In the genomic region with DNA sequence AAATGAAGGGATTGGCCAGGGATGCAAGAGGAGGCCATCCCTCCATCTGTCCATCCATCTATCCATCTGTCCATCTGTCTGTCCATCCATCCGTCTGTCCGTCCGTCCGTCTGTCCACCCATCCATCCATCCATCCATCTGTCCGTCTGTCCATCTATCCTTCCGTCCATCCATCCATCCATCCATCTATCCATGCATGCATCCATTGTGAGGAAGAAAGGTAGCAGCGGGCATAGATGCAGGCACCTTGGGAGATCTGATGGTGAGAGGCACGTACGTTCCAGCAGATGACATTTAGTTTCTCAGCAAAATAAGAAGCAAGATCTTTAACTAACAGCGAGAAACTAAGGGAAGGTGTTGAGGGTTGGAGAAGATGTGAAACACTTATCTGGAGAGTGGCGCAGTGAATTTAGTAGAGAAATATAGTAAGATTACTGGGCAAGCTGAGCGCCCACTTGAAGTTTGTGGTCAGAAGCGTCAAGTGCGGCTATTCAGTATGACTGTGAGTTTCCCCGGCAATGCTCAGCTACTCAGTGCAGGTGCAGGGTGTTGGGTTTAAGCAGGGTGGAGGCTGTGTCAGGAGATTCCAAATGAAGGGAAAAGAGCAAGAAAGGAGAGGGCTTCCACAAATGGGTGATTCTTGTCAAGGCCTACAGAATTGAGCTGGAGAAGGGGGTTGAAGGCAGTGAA, we compare ENCODE assay signal across 12 cellular contexts. TPM values are rescaled to one million over a fixed set of nuclear protein-coding genes. Genes with fewer than 3 reads are reported as not detected.
A peak's percentile ranks its signal among the peaks of the same experiment; 100 is the strongest.
DNase-seq lines count a peak whose midpoint lies in the region; ATAC-seq and TF ChIP-seq lines count a peak whose summit lies in the region.
"Had no signal": no experiment of that assay in that cellular context is flagged by ENCODE, and none has a peak within 500 bp of the region (broad histone marks: within the 10 kb centered on the region; RNA-seq: fewer than 3 reads in every experiment).

No MANE protein-coding gene starts in this region.

- TF ChIP-seq CTCF in natural killer cell (IDR thresholded peaks at IDR 0.05) (no peak), MCF 10A (IDR thresholded peaks at IDR 0.05; ENCODE audit: unreplicated experiment) (no peak)

- H3K4me1 Mint-ChIP-seq in natural killer cell (peaks cover 8 to 12% of the 10 kb centered on the region in 2 donors), MCF 10A (ENCODE audit: insufficient read depth, unreplicated experiment) (peaks cover 10% of the 10 kb centered on the region)

- POLR2A ChIA-PET in MCF 10A (lab: Yijun Ruan, JAX), result interaction anchor here (1.0 kb wide), 1 partner anchor 14 kb away, joined by 3 read pairs; no protein-coding TSS in a partner anchor

- H3K27me3 Mint-ChIP-seq in natural killer cell (ENCODE audit: low read depth in 2 of 2) (no peaks in the 10 kb centered on the region), MCF 10A (ENCODE audit: insufficient read depth, unreplicated experiment) (no peaks in the 10 kb centered on the region)

- H3K9me3 Mint-ChIP-seq in natural killer cell (no peaks in the 10 kb centered on the region), MCF 10A (ENCODE audit: unreplicated experiment) (no peaks in the 10 kb centered on the region)
- H3K9me3 Mint-ChIP-seq: neural crest cell had no signal

- H3K27ac Mint-ChIP-seq in natural killer cell (no peak overlapping the region), MCF 10A (ENCODE audit: low read depth, unreplicated experiment) (no peak overlapping the region)

- DNase-seq in NCI-H2107 treated with DMSO at 0.1 percent for 48 hours (lab: John Stamatoyannopoulos, UW; ENCODE audit: unreplicated experiment) (peak; percentile 80), NCI-H2107 (lab: John Stamatoyannopoulos, UW) (no peak), natural killer cell (no peak), EL (no peak), MCF 10A (ENCODE audit: unreplicated experiment) (no peak), NCI-H526 (lab: John Stamatoyannopoulos, UW) (no peak)
- DNase-seq: 8988T; Kasumi-1; stimulated activated CD4-positive, alpha-beta T cell treated with anti-CD3 and anti-CD28 coated beads, Interleukin-1b, Interleukin-23, amount 100 ng/mL, for 48 hours had no signal

- H3K36me3 Mint-ChIP-seq in natural killer cell, result no peaks in the 10 kb centered on the region
- peaks cover 5% of the 10 kb centered on the region for H3K36me3 Mint-ChIP-seq in MCF 10A (ENCODE audit: insufficient read depth, unreplicated experiment)

- intact Hi-C loops in natural killer cell (cut with micrococcal nuclease), result no loop called here
- intact Hi-C loops in MCF 10A (cut with micrococcal nuclease), result no loop called here

- no peak overlapping the region for H3K4me3 Mint-ChIP-seq in natural killer cell
- no peak overlapping the region for H3K4me3 Mint-ChIP-seq in MCF 10A (ENCODE audit: unreplicated experiment)
- H3K4me3 Mint-ChIP-seq: neural crest cell had no signal

- CTCF ChIA-PET in MCF 10A (lab: Yijun Ruan, JAX), result interaction anchor here (1.9 to 2.9 kb wide), 3 partner anchors 13 to 43 kb away, joined by 5 to 17 read pairs (median 11); no protein-coding TSS in a partner anchor

- ATAC-seq in GM21515 (IDR thresholded peaks at IDR 0.05; ENCODE audit: unreplicated experiment) (peak; percentile 47), HG03442 (IDR thresholded peaks at IDR 0.05; ENCODE audit: unreplicated experiment) (peak; percentile 67), natural killer cell (peak; percentile 53 to 66 (median 59))

- no TSS peak for BruUV-seq in MCF 10A (replicated peaks; lab: Mats Ljungman, UMichigan)

RNA-seq across cellular contexts. Expression of a gene that starts 22.4 kb away (rescaled TPM):
- 100 to 1,000 TPM; 126 to 143 (median 127) TPM for total RNA-seq in natural killer cell
- total RNA-seq in MCF 10A (2022), result 165 and 203 TPM in 2 replicates

RNA-seq across cellular contexts. Expression of a gene that starts 47.3 kb away (rescaled TPM):
- total RNA-seq in natural killer cell, result 10 to 100 TPM in 1 of 3 donors, 1 to 10 TPM in 2; 7.6 to 10.5 (median 9.8) TPM
- total RNA-seq in MCF 10A (2022), result 0.17 TPM in 1 of 2 replicates, not detected in the other
